In the genomic region with DNA sequence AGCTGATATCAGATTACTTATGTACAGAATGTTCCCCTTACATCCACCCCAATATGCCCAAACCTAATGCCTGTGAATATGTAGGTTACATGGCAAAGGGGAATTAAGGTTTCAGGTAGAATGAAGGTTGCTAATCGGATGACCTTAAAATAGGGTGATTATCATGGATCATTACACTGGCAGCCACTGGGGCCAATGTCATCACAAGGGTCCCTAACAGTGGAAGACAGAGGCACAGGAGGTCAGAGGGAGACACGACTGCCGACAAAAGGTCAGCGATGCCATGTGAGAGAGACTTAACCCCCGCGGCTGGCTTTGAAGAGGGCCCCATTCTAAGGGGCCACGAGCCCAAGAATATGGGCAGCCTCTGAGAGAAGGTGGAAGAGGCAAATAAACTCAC, we compare ENCODE assay signal across 23 cellular contexts.
"Had no signal": no experiment of that assay in that cellular context is flagged by ENCODE, and none has a peak within 500 bp of the region (broad histone marks: within the 10 kb centered on the region; RNA-seq: fewer than 3 reads in every experiment).

No MANE protein-coding gene starts in this region.

- H3K36me3 ChIP-seq: lower lobe of right lung, ovary, right atrium auricular region, spleen, suprapubic skin, thoracic aorta, tibial artery, upper lobe of right lung had no signal

- H3K27ac ChIP-seq: lower lobe of right lung, ovary, right atrium auricular region, spleen, suprapubic skin, thoracic aorta, tibial artery, upper lobe of right lung had no signal

- H3K4me3 ChIP-seq: lower lobe of right lung, ovary, right atrium auricular region, spleen, suprapubic skin, thoracic aorta, tibial artery, upper lobe of right lung had no signal

- H3K27me3 ChIP-seq: ovary, right atrium auricular region, upper lobe of right lung had no signal

- H3K4me1 ChIP-seq: lower lobe of right lung, right atrium auricular region, spleen, suprapubic skin, tibial artery, upper lobe of right lung had no signal

- H3K9me3 ChIP-seq: lower lobe of right lung, ovary, right atrium auricular region, spleen, suprapubic skin, thoracic aorta, tibial artery, upper lobe of right lung had no signal

- DNase-seq: hippocampal formation; kidney glomerular epithelial cell; left cardiac atrium; left ventricle myocardium superior; lower lobe of right lung; mammary epithelial cell; mesenchymal stem cell; naive B cell; natural killer cell; ovary; small intestine; spleen; stimulated activated CD4-positive, alpha-beta T cell treated with anti-CD3 and anti-CD28 coated beads, Interleukin-4, amount 100 ng/mL, for 24 hours; stimulated activated naive CD4-positive, alpha-beta T cell; tibial artery; trophoblast cell; upper lobe of right lung had no signal

- ATAC-seq: left cardiac atrium; left lobe of liver; left ventricle myocardium superior; lower lobe of right lung; natural killer cell; sciatic nerve; stimulated activated effector memory CD8-positive, alpha-beta T cell treated with anti-CD3 and anti-CD28 coated beads, Interleukin-12 subunit alpha, Interleukin-12 subunit beta, amount 100 ng/mL, for 72 hours; upper lobe of right lung had no signal
